13 cellular contexts compared by ENCODE assay signal in the genomic region with DNA sequence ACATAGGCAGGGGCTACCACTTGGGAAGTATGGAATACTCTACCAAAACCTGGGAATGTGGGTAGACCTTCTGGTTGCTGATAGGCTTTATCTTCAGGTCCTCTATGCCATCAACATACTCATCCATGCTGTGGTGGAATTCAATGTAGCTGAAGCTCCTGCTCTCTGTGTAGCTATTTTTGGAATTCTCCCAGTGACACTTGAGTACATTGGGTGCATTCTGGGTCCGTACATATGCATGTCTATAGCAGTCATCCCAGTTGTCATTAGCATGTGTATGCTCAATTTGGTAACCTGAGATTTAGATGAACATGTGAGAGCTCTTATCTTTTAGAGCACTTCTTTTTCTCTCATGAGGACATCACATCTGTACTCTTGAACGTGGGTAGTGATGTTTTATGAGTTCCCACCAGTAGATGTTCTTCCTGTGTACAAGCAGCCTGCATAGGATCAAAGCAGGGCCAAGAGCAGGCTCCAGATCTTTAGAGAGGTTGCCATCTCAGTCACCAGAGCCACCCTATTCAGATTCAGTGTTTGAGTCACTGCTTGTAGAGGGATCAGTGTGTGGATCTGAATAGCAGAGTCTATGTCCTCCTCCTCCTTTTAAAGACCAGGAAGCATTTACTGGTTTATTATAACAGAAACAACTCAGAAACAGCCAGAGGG.
DNase-seq lines count a peak whose midpoint lies in the region; ATAC-seq and TF ChIP-seq lines count a peak whose summit lies in the region.
"Had no signal": no experiment of that assay in that cellular context is flagged by ENCODE, and none has a peak within 500 bp of the region (broad histone marks: within the 10 kb centered on the region; RNA-seq: fewer than 3 reads in every experiment).

No MANE protein-coding gene starts in this region.

- H3K27me3 Mint-ChIP-seq in activated CD4-positive, alpha-beta T cell treated with anti-CD3 and anti-CD28 coated beads, Interleukin-2, amount 10 ng/mL, durations not matched to agents 24 days and 14 days = no peaks in the 10 kb centered on the region
- peaks cover 6% of the 10 kb centered on the region for H3K27me3 Mint-ChIP-seq in GM23338 (ENCODE audit: insufficient read depth, low read depth, poor library complexity)

- H4K20me1 ChIP-seq in GM23338 (replicated peaks; ENCODE audit: insufficient read depth) = peaks cover 4% of the 10 kb centered on the region; the same call in 1 of the 2 replicates

- H3K27ac ChIP-seq in GM23338 (ENCODE audit: low read depth) (no peak overlapping the region), WERI-Rb-1 (no peak overlapping the region)
- H3K27ac ChIP-seq: thoracic aorta had no signal

- peaks cover 8% of the 10 kb centered on the region; the same call in 1 of the 2 replicates for H3K79me2 ChIP-seq in GM23338 (replicated peaks; ENCODE audit: insufficient read depth)

- H3K36me3 ChIP-seq in GM23338 (ENCODE audit: insufficient read depth) (no peaks in the 10 kb centered on the region), mucosa of descending colon (ENCODE audit: low read depth) (no peaks in the 10 kb centered on the region), WERI-Rb-1 (peaks cover 27% of the 10 kb centered on the region)
- H3K36me3 ChIP-seq: MG63, thoracic aorta had no signal

- H3K36me3 Mint-ChIP-seq in activated CD4-positive, alpha-beta T cell treated with anti-CD3 and anti-CD28 coated beads, Interleukin-2, amount 10 ng/mL, durations not matched to agents 24 days and 14 days (ENCODE audit: low read depth) = peaks cover 29% of the 10 kb centered on the region
- peaks cover 38% of the 10 kb centered on the region for H3K36me3 Mint-ChIP-seq in GM23338 (ENCODE audit: low read depth)

- H3K4me1 Mint-ChIP-seq in activated CD4-positive, alpha-beta T cell treated with anti-CD3 and anti-CD28 coated beads, Interleukin-2, amount 10 ng/mL, durations not matched to agents 24 days and 14 days = peaks cover 51% of the 10 kb centered on the region
- peaks cover 13% of the 10 kb centered on the region for H3K4me1 Mint-ChIP-seq in GM23338

- TF ChIP-seq CTCF in GM23338 (conservative IDR thresholded peaks at IDR 0.05; ENCODE audit: low read depth in 2 of 2) = no peak
- TF ChIP-seq CTCF in mucosa of descending colon (IDR thresholded peaks at IDR 0.05) = no peak
- TF ChIP-seq CTCF in WERI-Rb-1 (IDR thresholded peaks at IDR 0.05; ENCODE audit: low read depth, low read length) = no peak

- H3K27me3 ChIP-seq in GM23338 (ENCODE audit: insufficient read depth) (no peaks in the 10 kb centered on the region), WERI-Rb-1 (ENCODE audit: insufficient read depth, low read depth, severe bottlenecking) (no peaks in the 10 kb centered on the region)
- H3K27me3 ChIP-seq: MG63 had no signal

- H2AFZ ChIP-seq in GM23338 = no peak overlapping the region

- H3K4me2 ChIP-seq in GM23338 = peak overlapping the region; percentile 64; the same call in 1 of the 2 replicates

- intact Hi-C loops in activated CD4-positive, alpha-beta T cell treated with anti-CD3 and anti-CD28 coated beads, Interleukin-2, amount 10 ng/mL, durations not matched to agents 24 days and 14 days (cut with micrococcal nuclease) = loop anchor here (5.0 kb wide), 1 partner anchor 37 kb away; no protein-coding TSS in a partner anchor
- intact Hi-C loops in mucosa of descending colon (cut with DNase I, micrococcal nuclease) = no loop called here

- peak overlapping the region; percentile 27; the same call in 1 of the 2 replicates for H3K4me3 ChIP-seq in GM23338
- H3K4me3 ChIP-seq in mucosa of descending colon = no peak overlapping the region
- H3K4me3 ChIP-seq in WERI-Rb-1 (ENCODE audit: low read depth, low read length) = no peak overlapping the region
- H3K4me3 ChIP-seq: MG63, thoracic aorta had no signal

- DNase-seq in activated CD4-positive, alpha-beta T cell treated with anti-CD3 and anti-CD28 coated beads for 48 hours = peak; percentile 17
- no peak for DNase-seq in activated CD4-positive, alpha-beta T cell treated with anti-CD3 and anti-CD28 coated beads, Interleukin-2, amount 10 ng/mL, durations not matched to agents 24 days and 14 days
- peak; percentile 35 for DNase-seq in GM23338 (ENCODE audit: low spot score)
- DNase-seq in NCI-H524 treated with DMSO at 0.1 percent for 48 hours (lab: John Stamatoyannopoulos, UW) = peak; percentile 4
- no peak for DNase-seq in mucosa of descending colon
- DNase-seq in WERI-Rb-1 = no peak
- DNase-seq in NCI-H1694 treated with DMSO at 0.1 percent for 48 hours (lab: John Stamatoyannopoulos, UW) = no peak
- DNase-seq: activated CD4-positive, alpha-beta T cell treated with anti-CD3 and anti-CD28 coated beads, Interleukin-2, amount 50 U/mL, for 48 hours; COR-L47; MG63; SHP77 had no signal

- H3K9me3 ChIP-seq in mucosa of descending colon = no peaks in the 10 kb centered on the region
- H3K9me3 ChIP-seq in WERI-Rb-1 (ENCODE audit: severe bottlenecking) = no peaks in the 10 kb centered on the region
- H3K9me3 ChIP-seq: MG63, thoracic aorta had no signal

- H3K4me3 Mint-ChIP-seq in activated CD4-positive, alpha-beta T cell treated with anti-CD3 and anti-CD28 coated beads, Interleukin-2, amount 10 ng/mL, durations not matched to agents 24 days and 14 days = no peak overlapping the region
- peak overlapping the region; percentile 34; the same call in 1 of the 3 replicates for H3K4me3 Mint-ChIP-seq in GM23338

- H3K9me3 Mint-ChIP-seq in activated CD4-positive, alpha-beta T cell treated with anti-CD3 and anti-CD28 coated beads, Interleukin-2, amount 10 ng/mL, durations not matched to agents 24 days and 14 days = no peaks in the 10 kb centered on the region
- peaks cover 5% of the 10 kb centered on the region; the same call in 2 of the 3 replicates for H3K9me3 Mint-ChIP-seq in GM23338

- peak; percentile 72 for ATAC-seq in GM23338
- ATAC-seq in mucosa of descending colon = peak; percentile 20
- no peak for ATAC-seq in HG02588 (IDR thresholded peaks at IDR 0.05; ENCODE audit: unreplicated experiment)

- no peak overlapping the region for H3K27ac Mint-ChIP-seq in activated CD4-positive, alpha-beta T cell treated with anti-CD3 and anti-CD28 coated beads, Interleukin-2, amount 10 ng/mL, durations not matched to agents 24 days and 14 days
- H3K27ac Mint-ChIP-seq in GM23338 = peak overlapping the region; percentile 76; the same call in 1 of the 2 replicates

- H3K9me2 ChIP-seq in GM23338 (ENCODE audit: insufficient read depth) = peaks cover 6% of the 10 kb centered on the region

- no peaks in the 10 kb centered on the region for H3F3A ChIP-seq in GM23338 (replicated peaks; ENCODE audit: low read depth)

- peaks cover 13% of the 10 kb centered on the region for H3K4me1 ChIP-seq in GM23338 (ENCODE audit: insufficient read depth)
- no peaks in the 10 kb centered on the region for H3K4me1 ChIP-seq in mucosa of descending colon (ENCODE audit: low read depth)

TF ChIP-seq in GM23338, 12 proteins besides CTCF, POLR2A, EP300 and RAD21 (continues in another document):
- TF ChIP-seq CREB1 (CRISPR knock-in tag; IDR thresholded peaks at IDR 0.05; ENCODE audit: low read depth) (no peak), JUNB (IDR thresholded peaks at IDR 0.05; ENCODE audit: unreplicated experiment) (no peak)

Comparison
In these comparisons a context has a peak if more than half of its experiments do, and no peak if none do; other contexts are left out.
1. DNase-seq: peak in activated CD4-positive, alpha-beta T cell treated with anti-CD3 and anti-CD28 coated beads for 48 hours (single experiment), GM23338 (single experiment) and NCI-H524 treated with DMSO at 0.1 percent for 48 hours (single experiment); none in activated CD4-positive, alpha-beta T cell treated with anti-CD3 and anti-CD28 coated beads, Interleukin-2, amount 10 ng/mL, durations not matched to agents 24 days and 14 days (single experiment), mucosa of descending colon (0 of 3), WERI-Rb-1 (single experiment) and NCI-H1694 treated with DMSO at 0.1 percent for 48 hours (single experiment).